26 cellular contexts compared by ENCODE assay signal in the genomic region with DNA sequence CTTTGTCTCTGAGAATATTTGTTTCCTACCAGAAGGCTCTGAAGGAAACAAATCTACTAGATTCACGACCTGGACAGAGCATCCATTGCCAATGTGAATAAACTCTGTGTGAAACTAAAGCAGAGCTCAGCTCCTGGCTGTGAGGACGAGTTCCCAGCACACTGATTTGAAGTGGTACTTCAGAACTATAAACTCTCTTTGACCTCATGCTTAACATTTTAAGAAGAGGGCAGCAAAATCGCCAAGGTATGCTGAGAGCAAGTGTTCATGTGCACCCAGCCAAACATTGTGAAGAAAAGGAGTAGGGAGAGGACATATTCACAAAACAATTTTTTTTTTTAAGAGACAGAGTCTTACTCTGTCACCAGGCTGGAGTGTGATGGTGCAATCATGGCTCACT.
"Had no signal": no experiment of that assay in that cellular context is flagged by ENCODE, and none has a peak within 500 bp of the region (broad histone marks: within the 10 kb centered on the region; RNA-seq: fewer than 3 reads in every experiment).

No MANE protein-coding gene starts in this region.

- FAIRE-seq: astrocyte had no signal

- DNase-seq: activated CD4-positive, alpha-beta T cell treated with anti-CD3 and anti-CD28 coated beads for 48 hours; activated CD4-positive, alpha-beta T cell treated with anti-CD3 and anti-CD28 coated beads, Interleukin-2, amount 50 U/mL, for 4 hours; activated CD4-positive, CD25-positive, alpha-beta regulatory T cell treated with anti-CD3 and anti-CD28 coated beads, Interleukin-2, amount 50 U/mL, for 72 hours; activated CD8-positive, alpha-beta memory T cell treated with anti-CD3 and anti-CD28 coated beads, Interleukin-2, amount 50 U/mL, for 48 hours; activated CD8-positive, alpha-beta T cell treated with anti-CD3 and anti-CD28 coated beads, Interleukin-2, amount 10 ng/mL, durations not matched to agents 7 days and 5 days; activated effector memory CD4-positive, alpha-beta T cell treated with anti-CD3 and anti-CD28 coated beads, Interleukin-2, amount 50 U/mL, for 16 hours; activated naive CD4-positive, alpha-beta T cell treated with Interleukin-2 at 50 U/mL for 16 hours; activated naive CD8-positive, alpha-beta T cell treated with anti-CD3 and anti-CD28 coated beads, Interleukin-2, amount 50 U/mL, for 24 hours; activated T-cell treated with anti-CD3 and anti-CD28 coated beads, Interleukin-2, amount 50 U/mL, for 24 hours; amygdala; KG1; NCI-H1092 treated with DMSO at 0.1 percent for 48 hours; NCI-H1436; NCI-H1694 treated with DMSO at 0.1 percent for 48 hours; NCI-H2029 treated with DMSO at 0.1 percent for 48 hours; NCI-H2171; NCI-H2227 treated with DMSO at 0.1 percent for 48 hours; NCI-H446 treated with DMSO at 0.1 percent for 48 hours; NCI-H526 treated with DMSO at 0.1 percent for 48 hours; NCI-H82; SIG-M5; T-helper 17 cell; T-helper 9 cell had no signal

- ATAC-seq: activated CD8-positive, alpha-beta T cell treated with anti-CD3 and anti-CD28 coated beads, Interleukin-2, amount 10 ng/mL, durations not matched to agents 7 days and 5 days; activated naive CD4-positive, alpha-beta T cell treated with anti-CD3 and anti-CD28 coated beads, Interleukin-2, amount 50 U/mL, for 72 hours; activated naive CD8-positive, alpha-beta T cell treated with anti-CD3 and anti-CD28 coated beads, Interleukin-2, amount 50 U/mL, for 24 hours; T-helper 17 cell; WTC11 had no signal
